ENCODE assay signal across 25 cellular contexts in genomic region chr7:142871260-142872105, GRCh38. TPM values are rescaled to one million over a fixed set of nuclear protein-coding genes. Genes with fewer than 3 reads are reported as not detected.
"Had no signal": no experiment of that assay in that cellular context is flagged by ENCODE, and none has a peak within 500 bp of the region (broad histone marks: within the 10 kb centered on the region; RNA-seq: fewer than 3 reads in every experiment).

No MANE protein-coding gene starts in this region.

- H3K4me3 Mint-ChIP-seq: activated naive CD4-positive, alpha-beta T cell treated with anti-CD3 and anti-CD28 coated beads, Interleukin-2, amount 50 U/mL, for 24 hours; activated T-helper 1 cell treated with anti-CD3 and anti-CD28 coated beads, Interleukin-12 subunit alpha, Interleukin-12 subunit beta, Interleukin-2, Interleukin-4 antibody, amounts not matched to agents 30 ng/mL and 10 ng/mL and 1 ng/mL, durations not matched to agents 14 hours and 24 hours and 36 hours; brain; effector memory CD8-positive, alpha-beta T cell; memory B cell; naive B cell; stimulated activated naive CD8-positive, alpha-beta T cell treated with anti-CD3 and anti-CD28 coated beads, Interleukin-15, Interleukin-2, amounts not matched to agents 100 ng/mL and 50 ng/mL, for 24 hours; T-helper 1 cell treated with Interleukin-12 subunit alpha and Interleukin-12 subunit beta and Interleukin-4 antibody, amounts not matched to agents 30 μg/mL and 1 μg/mL, for 36 hours; WTC11 had no signal

- H3K4me1 Mint-ChIP-seq: activated naive CD4-positive, alpha-beta T cell treated with anti-CD3 and anti-CD28 coated beads, Interleukin-2, amount 50 U/mL, for 24 hours; brain had no signal

- H3K9me3 Mint-ChIP-seq: activated naive CD4-positive, alpha-beta T cell treated with anti-CD3 and anti-CD28 coated beads, Interleukin-2, amount 50 U/mL, for 24 hours; activated T-helper 1 cell treated with anti-CD3 and anti-CD28 coated beads, Interleukin-12 subunit alpha, Interleukin-12 subunit beta, Interleukin-2, Interleukin-4 antibody, amounts not matched to agents 30 ng/mL and 10 ng/mL and 1 ng/mL, durations not matched to agents 14 hours and 24 hours and 36 hours; brain; effector memory CD8-positive, alpha-beta T cell; memory B cell; stimulated activated naive CD8-positive, alpha-beta T cell treated with anti-CD3 and anti-CD28 coated beads, Interleukin-15, Interleukin-2, amounts not matched to agents 100 ng/mL and 50 ng/mL, for 24 hours; T-helper 1 cell treated with Interleukin-12 subunit alpha and Interleukin-12 subunit beta and Interleukin-4 antibody, amounts not matched to agents 30 μg/mL and 1 μg/mL, for 36 hours had no signal

- H3K36me3 Mint-ChIP-seq: WTC11 had no signal

- H3K27ac Mint-ChIP-seq: activated naive CD4-positive, alpha-beta T cell treated with anti-CD3 and anti-CD28 coated beads, Interleukin-2, amount 50 U/mL, for 24 hours; activated T-helper 1 cell treated with anti-CD3 and anti-CD28 coated beads, Interleukin-12 subunit alpha, Interleukin-12 subunit beta, Interleukin-2, Interleukin-4 antibody, amounts not matched to agents 30 ng/mL and 10 ng/mL and 1 ng/mL, durations not matched to agents 14 hours and 24 hours and 36 hours; brain; effector memory CD8-positive, alpha-beta T cell; memory B cell; progenitor cell of endocrine pancreas; stimulated activated naive CD8-positive, alpha-beta T cell treated with anti-CD3 and anti-CD28 coated beads, Interleukin-15, Interleukin-2, amounts not matched to agents 100 ng/mL and 50 ng/mL, for 24 hours; T-helper 1 cell treated with Interleukin-12 subunit alpha and Interleukin-12 subunit beta and Interleukin-4 antibody, amounts not matched to agents 30 μg/mL and 1 μg/mL, for 36 hours; WTC11 had no signal

- H3K27ac ChIP-seq: esophagus muscularis mucosa, gastrocnemius medialis, SJSA1, transverse colon had no signal

- H3K27me3 Mint-ChIP-seq: activated naive CD4-positive, alpha-beta T cell treated with anti-CD3 and anti-CD28 coated beads, Interleukin-2, amount 50 U/mL, for 24 hours; stimulated activated naive CD8-positive, alpha-beta T cell treated with anti-CD3 and anti-CD28 coated beads, Interleukin-15, Interleukin-2, amounts not matched to agents 100 ng/mL and 50 ng/mL, for 24 hours had no signal

- H3K4me3 ChIP-seq: esophagus muscularis mucosa, gastrocnemius medialis, mucosa of descending colon, SJSA1, transverse colon had no signal

- DNase-seq: activated CD4-positive, alpha-beta T cell treated with anti-CD3 and anti-CD28 coated beads for 4 hours; activated CD4-positive, alpha-beta T cell treated with anti-CD3 and anti-CD28 coated beads, Interleukin-2, amount 50 U/mL, for 48 hours; activated gamma-delta T cell treated with Interleukin-2 at 50 U/mL for 16 hours; caudate nucleus; dermis blood vessel endothelial cell; effector memory CD8-positive, alpha-beta T cell; gastrocnemius medialis; hypothalamus; mucosa of descending colon; naive B cell; retina; stimulated activated CD4-positive, alpha-beta T cell treated with anti-CD3 and anti-CD28 coated beads, Interleukin-4, amount 100 ng/mL, for 24 hours; substantia nigra; T1000; transverse colon had no signal

- H3K27me3 ChIP-seq: gastrocnemius medialis, SJSA1, transverse colon had no signal

RNA-seq across cellular contexts. Expression of gene TRPV6, which starts 14.1 kb away (rescaled TPM):
- total RNA-seq: activated T-helper 1 cell treated with anti-CD3 and anti-CD28 coated beads, Interleukin-12 subunit alpha, Interleukin-12 subunit beta, Interleukin-2, Interleukin-4 antibody, amounts not matched to agents 30 ng/mL and 10 ng/mL and 1 ng/mL, durations not matched to agents 14 hours and 24 hours and 36 hours; dermis blood vessel endothelial cell; esophagus muscularis mucosa; gastrocnemius medialis; SJSA1 had no signal
